ENCODE assay signal across 1 cellular context in genomic region chr1:182262425-182262824, GRCh38.
TF ChIP-seq lines count a peak whose summit lies in the region.

No MANE protein-coding gene starts in this region.

TF ChIP-seq in K562, 482 proteins besides CTCF, POLR2A, EP300 and RAD21 (continued from another document and continues in another):
- TF ChIP-seq BCLAF1 (IDR thresholded peaks at IDR 0.05; ENCODE audit: borderline replicate concordance in 1 of 2, control insufficient read depth in 1 of 2, low read depth in 2 of 2, low read length in 1 of 2) (no peak), ZBTB5 (IDR thresholded peaks at IDR 0.05) (no peak), SRSF7 (optimal IDR thresholded peaks at IDR 0.05; ENCODE audit: low read depth, low read length) (no peak), ZFP36 (IDR thresholded peaks at IDR 0.05; ENCODE audit: low read depth, low read length, partially characterized antibody) (no peak), NCOA2 (IDR thresholded peaks at IDR 0.05; ENCODE audit: partially characterized antibody in 2 of 2) (no peak), KHSRP (IDR thresholded peaks at IDR 0.05) (no peak), RREB1 (CRISPR knock-in tag; IDR thresholded peaks at IDR 0.05) (0 out of 2 replicates have a peak, but pooled peaks have one; percentile 29), MBD2 (IDR thresholded peaks at IDR 0.05; ENCODE audit: borderline replicate concordance, low read depth) (no peak), ZNF696 (CRISPR knock-in tag; conservative IDR thresholded peaks at IDR 0.05) (no peak), DNMT1 (IDR thresholded peaks at IDR 0.05) (no peak), PBX2 (CRISPR knock-in tag; IDR thresholded peaks at IDR 0.05; ENCODE audit: low read depth) (no peak), PBX2 (tag; conservative IDR thresholded peaks at IDR 0.05; ENCODE audit: low read depth) (0 out of 2 replicates have a peak, but pooled peaks have one; percentile 11), MEF2A (IDR thresholded peaks at IDR 0.05; ENCODE audit: control insufficient read depth, low read depth, low read length) (no peak), CREB1 (IDR thresholded peaks at IDR 0.05) (peak; percentile 18; the same call in 1 of the 2 replicates), CREB1 (CRISPR knock-in tag; IDR thresholded peaks at IDR 0.05) (no peak), PHF21A (IDR thresholded peaks at IDR 0.05; ENCODE audit: borderline replicate concordance, low read depth) (no peak), E2F4 (CRISPR knock-in tag; IDR thresholded peaks at IDR 0.05; ENCODE audit: low read depth) (no peak), USF2 (CRISPR knock-in tag; IDR thresholded peaks at IDR 0.05) (no peak), XRCC5 (IDR thresholded peaks at IDR 0.05; ENCODE audit: low read depth, low read length) (no peak), NR2F6 (CRISPR knock-in tag; IDR thresholded peaks at IDR 0.05) (no peak), NCOA1 (IDR thresholded peaks at IDR 0.05; ENCODE audit: low read depth) (peak; percentile 22; the same call in 1 of the 2 replicates), KLF16 (IDR thresholded peaks at IDR 0.05) (no peak), E2F8 (IDR thresholded peaks at IDR 0.05; ENCODE audit: low read depth, partially characterized antibody) (no peak), ZNF583 (CRISPR knock-in tag; IDR thresholded peaks at IDR 0.05) (no peak), HDAC2 (IDR thresholded peaks at IDR 0.05) (peak; percentile 58; the same call in 1 of the 2 replicates), RFX5 (IDR thresholded peaks at IDR 0.05; ENCODE audit: low read depth, low read length) (no peak), NFXL1 (CRISPR knock-in tag; IDR thresholded peaks at IDR 0.05) (no peak), GMEB1 (CRISPR knock-in tag; IDR thresholded peaks at IDR 0.05) (no peak), JUNB (CRISPR knock-in tag; conservative IDR thresholded peaks at IDR 0.05) (no peak), DDX20 (tag; IDR thresholded peaks at IDR 0.05; ENCODE audit: low read depth) (no peak), ELF2 (CRISPR knock-in tag; IDR thresholded peaks at IDR 0.05) (no peak), CAMTA2 (CRISPR knock-in tag; conservative IDR thresholded peaks at IDR 0.05) (no peak), MTA1 (IDR thresholded peaks at IDR 0.05; ENCODE audit: borderline replicate concordance) (peak; percentile 24; the same call in 1 of the 2 replicates), HMBOX1 (IDR thresholded peaks at IDR 0.05) (0 out of 2 replicates have a peak, but pooled peaks have one; percentile 39)
- TF ChIP-seq, protein P1, sequence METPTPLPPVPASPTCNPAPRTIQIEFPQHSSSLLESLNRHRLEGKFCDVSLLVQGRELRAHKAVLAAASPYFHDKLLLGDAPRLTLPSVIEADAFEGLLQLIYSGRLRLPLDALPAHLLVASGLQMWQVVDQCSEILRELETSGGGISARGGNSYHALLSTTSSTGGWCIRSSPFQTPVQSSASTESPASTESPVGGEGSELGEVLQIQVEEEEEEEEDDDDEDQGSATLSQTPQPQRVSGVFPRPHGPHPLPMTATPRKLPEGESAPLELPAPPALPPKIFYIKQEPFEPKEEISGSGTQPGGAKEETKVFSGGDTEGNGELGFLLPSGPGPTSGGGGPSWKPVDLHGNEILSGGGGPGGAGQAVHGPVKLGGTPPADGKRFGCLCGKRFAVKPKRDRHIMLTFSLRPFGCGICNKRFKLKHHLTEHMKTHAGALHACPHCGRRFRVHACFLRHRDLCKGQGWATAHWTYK (CRISPR knock-in tag; IDR thresholded peaks at IDR 0.05), result no peak
